In genomic region chr6:149864578-149865535, GRCh38 we compare ENCODE assay signal across 8 cellular contexts.
DNase-seq lines count a peak whose midpoint lies in the region; ATAC-seq and TF ChIP-seq lines count a peak whose summit lies in the region.

No MANE protein-coding gene starts in this region.

- H2AFZ ChIP-seq in SU-DHL-6 (ENCODE audit: low read depth, low read length, severe bottlenecking): peak overlapping the region; percentile 72

- H3K9ac ChIP-seq in SU-DHL-6 (ENCODE audit: low read length): peak overlapping the region; percentile 57; the same call in 1 of the 2 replicates

- peak overlapping the region; percentile 97 for H3K27ac ChIP-seq in 22Rv1
- peak overlapping the region; percentile 50; the same call in 1 of the 2 replicates for H3K27ac ChIP-seq in SU-DHL-6 (ENCODE audit: low read depth, low read length)
- peak overlapping the region; percentile 89 for H3K27ac ChIP-seq in layer of hippocampus (ENCODE audit: low read depth, low read length)

- DNase-seq in GM06990 (ENCODE audit: extremely low read depth, insufficient read length) (no peak), NCI-H1092 (lab: John Stamatoyannopoulos, UW) (peak; percentile 30), choroid plexus epithelial cell (ENCODE audit: low read depth) (peak; percentile 89)
- peak; percentile 13 for DNase-seq in stimulated activated naive CD8-positive, alpha-beta T cell treated with anti-CD3 and anti-CD28 coated beads, Interleukin-15, Interleukin-2, amounts not matched to agents 100 U/mL and 50 U/mL, for 24 hours

- peak overlapping the region; percentile 54 for H3K4me2 ChIP-seq in SU-DHL-6 (ENCODE audit: low read depth, low read length, poor library complexity, severe bottlenecking)

- H3K27me3 ChIP-seq in GM06990 (replicated peaks; ENCODE audit: control insufficient read depth, insufficient read depth, low read length) (peaks cover 2% of the 10 kb centered on the region), SU-DHL-6 (ENCODE audit: low read length) (no peaks in the 10 kb centered on the region), layer of hippocampus (ENCODE audit: control insufficient read depth, insufficient read depth, low read length) (no peaks in the 10 kb centered on the region)

- no peaks in the 10 kb centered on the region for H3K79me2 ChIP-seq in SU-DHL-6 (ENCODE audit: insufficient read depth, low read length)

- ATAC-seq in stimulated activated naive CD8-positive, alpha-beta T cell treated with anti-CD3 and anti-CD28 coated beads, Interleukin-15, Interleukin-2, amounts not matched to agents 100 U/mL and 50 U/mL, for 24 hours: no peak
- ATAC-seq in GM19455 (IDR thresholded peaks at IDR 0.05; ENCODE audit: unreplicated experiment): no peak

- H3K9me2 ChIP-seq in SU-DHL-6 (replicated peaks; ENCODE audit: insufficient read depth, low read length): no peaks in the 10 kb centered on the region

- H4K20me1 ChIP-seq in SU-DHL-6 (ENCODE audit: low read depth, low read length): no peaks in the 10 kb centered on the region

- TF ChIP-seq CTCF in 22Rv1 (IDR thresholded peaks at IDR 0.05) (peak; percentile 87), GM06990 (IDR thresholded peaks at IDR 0.05; ENCODE audit: insufficient read depth, low read length, poor library complexity, severe bottlenecking) (peak; percentile 64), SU-DHL-6 (IDR thresholded peaks at IDR 0.05; ENCODE audit: insufficient read depth, low read length, poor library complexity, severe bottlenecking) (peak; percentile 48), choroid plexus epithelial cell (conservative IDR thresholded peaks at IDR 0.05; ENCODE audit: low read depth, low read length) (peak; percentile 79)

- peaks cover 5% of the 10 kb centered on the region; the same call in 1 of the 2 replicates for H3F3A ChIP-seq in SU-DHL-6 (ENCODE audit: insufficient read depth)

- H3K36me3 ChIP-seq in GM06990 (ENCODE audit: control insufficient read depth, insufficient read depth, low read length) (no peaks in the 10 kb centered on the region), SU-DHL-6 (ENCODE audit: low read length) (no peaks in the 10 kb centered on the region)

- H3K4me3 ChIP-seq in GM06990 (replicated peaks; ENCODE audit: low read depth, low read length) (peak overlapping the region; percentile 29), SU-DHL-6 (ENCODE audit: insufficient read depth, low read length, poor library complexity, severe bottlenecking) (peak overlapping the region; percentile 67), choroid plexus epithelial cell (ENCODE audit: low read depth, low read length) (peak overlapping the region; percentile 71)

- no peaks in the 10 kb centered on the region for H3K9me3 ChIP-seq in SU-DHL-6 (ENCODE audit: insufficient read depth, low read length)
